11 cellular contexts compared by ENCODE assay signal in the genomic region with DNA sequence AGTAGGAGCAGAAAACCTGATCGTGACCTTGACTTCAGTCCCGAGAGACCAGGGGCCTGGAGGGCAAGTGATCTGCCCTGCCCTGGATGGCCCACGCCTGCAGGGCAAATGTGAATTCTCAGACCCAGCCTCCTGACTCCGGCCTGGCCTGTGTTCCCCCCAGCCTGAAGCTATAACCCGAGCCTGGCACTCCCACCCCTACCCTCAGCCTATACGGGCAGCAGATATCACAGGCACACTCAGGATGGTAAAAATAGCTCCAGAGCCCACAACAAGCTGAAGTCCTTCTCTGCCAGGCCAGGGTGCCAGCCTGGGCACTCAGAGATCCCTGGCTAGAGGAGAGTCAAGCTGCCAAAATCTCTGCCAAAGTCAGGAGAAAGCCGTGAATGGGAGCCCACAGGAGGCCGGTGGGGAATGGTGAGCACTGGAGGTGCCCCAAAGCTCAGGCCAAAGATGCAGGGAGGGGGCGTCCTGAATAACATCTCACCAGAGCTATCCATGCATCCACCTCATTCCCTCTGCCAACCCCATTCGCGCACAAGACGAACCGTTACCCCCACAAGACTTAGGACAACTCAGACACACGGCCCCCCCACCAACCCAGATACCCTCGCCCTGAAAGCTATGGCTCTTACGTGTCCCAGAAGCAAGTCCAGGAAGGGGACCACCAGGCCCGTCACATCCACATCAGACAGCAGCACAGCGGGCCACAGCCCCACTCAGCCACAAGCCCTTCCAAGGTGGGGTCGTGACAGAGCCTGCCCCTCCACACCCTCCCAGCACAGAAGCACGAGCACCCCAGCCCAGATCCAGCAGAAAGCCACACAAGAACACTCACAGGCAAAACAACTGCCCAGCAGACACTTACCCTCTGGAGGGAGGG.
DNase-seq lines count a peak whose midpoint lies in the region; ATAC-seq and TF ChIP-seq lines count a peak whose summit lies in the region.
"Had no signal": no experiment of that assay in that cellular context is flagged by ENCODE, and none has a peak within 500 bp of the region (broad histone marks: within the 10 kb centered on the region; RNA-seq: fewer than 3 reads in every experiment).

No MANE protein-coding gene starts in this region.

- H2AFZ ChIP-seq in neuron (ENCODE audit: low read depth, low read length) = peak overlapping the region; percentile 13

- no peak for TF ChIP-seq CTCF in heart right ventricle (IDR thresholded peaks at IDR 0.05)
- TF ChIP-seq CTCF in tibial artery (IDR thresholded peaks at IDR 0.05) = no peak

- 25 to 35% methylated on average over 20 of the region's 20 CpGs for WGBS in heart right ventricle, 2 donors

- H3K4me3 ChIP-seq in heart right ventricle (peak overlapping the region; percentile 14 to 68 (median 52)), neuron (ENCODE audit: low read length) (peak overlapping the region; percentile 4), tibial artery (peak overlapping the region; percentile 19 to 30)

- ATAC-seq in heart right ventricle (peak; percentile 56 to 84 (median 70)), HG02973 (IDR thresholded peaks at IDR 0.05; ENCODE audit: unreplicated experiment) (no peak), GM19467 (IDR thresholded peaks at IDR 0.05; ENCODE audit: unreplicated experiment) (no peak)
- ATAC-seq: CD8-positive, alpha-beta T cell had no signal

- intact Hi-C loops in heart right ventricle (cut with DNase I) (loop anchor here in 1 of 10 donors (10.0 kb wide), 1 partner anchor 53 kb away; no protein-coding TSS in a partner anchor), tibial artery (cut with DNase I; ENCODE audit: low total_unique reads) (no loop called here)

- H3K27me3 ChIP-seq in heart right ventricle = no peaks in the 10 kb centered on the region
- H3K27me3 ChIP-seq in neuron (ENCODE audit: insufficient read depth, low read length) = no peaks in the 10 kb centered on the region
- no peaks in the 10 kb centered on the region for H3K27me3 ChIP-seq in tibial artery

- H3K27ac ChIP-seq in angular gyrus (ENCODE audit: low read depth, low read length) (peak overlapping the region; percentile 44), heart right ventricle (peak overlapping the region; percentile 82 to 99 (median 92)), tibial artery (peak overlapping the region; percentile 59 to 78)

- H3K9me3 ChIP-seq in heart right ventricle = no peaks in the 10 kb centered on the region
- no peaks in the 10 kb centered on the region for H3K9me3 ChIP-seq in neuron (ENCODE audit: low read length)
- H3K9me3 ChIP-seq in tibial artery = no peaks in the 10 kb centered on the region

- DNase-seq in heart right ventricle (peak; percentile 60 to 76), tibial artery (peak; percentile 65 to 89), NAMALWA (ENCODE audit: low spot score) (no peak)
- no peak for DNase-seq in effector CD8-positive, alpha-beta T cell (lab: John Stamatoyannopoulos, UW)
- DNase-seq: CD8-positive, alpha-beta T cell; NCI-H524 treated with DMSO at 0.1 percent for 48 hours; RPMI8226 had no signal

- H3K36me3 ChIP-seq in heart right ventricle = peaks cover 0 to 87% (median 46%) of the 10 kb centered on the region in 9 donors
- H3K36me3 ChIP-seq in neuron (ENCODE audit: insufficient read depth, low read length) = no peaks in the 10 kb centered on the region
- H3K36me3 ChIP-seq in tibial artery = peaks cover 85 to 95% (median 87%) of the 10 kb centered on the region in 3 donors

- H3K4me1 ChIP-seq in heart right ventricle (peaks cover 27 to 96% (median 88%) of the 10 kb centered on the region in 9 donors), neuron (ENCODE audit: insufficient read depth, low read length) (peaks cover 18% of the 10 kb centered on the region), tibial artery (peaks cover 16 to 100% (median 95%) of the 10 kb centered on the region in 4 donors)

Comparison
In these comparisons a context has a peak if more than half of its experiments do, and no peak if none do; other contexts are left out.
1. ATAC-seq: peak in heart right ventricle (8 of 8); none in HG02973 (single experiment) and GM19467 (single experiment).
2. DNase-seq: peak in heart right ventricle (2 of 2) and tibial artery (2 of 2); none in effector CD8-positive, alpha-beta T cell (single experiment) and NAMALWA (single experiment).
3. Peak in every context shown above with its lines, with median percentiles within 50 percentile points of each other: H3K27ac ChIP-seq and H3K4me3 ChIP-seq.